Comparison of ENCODE assay signal across 7 cellular contexts in the genomic region with DNA sequence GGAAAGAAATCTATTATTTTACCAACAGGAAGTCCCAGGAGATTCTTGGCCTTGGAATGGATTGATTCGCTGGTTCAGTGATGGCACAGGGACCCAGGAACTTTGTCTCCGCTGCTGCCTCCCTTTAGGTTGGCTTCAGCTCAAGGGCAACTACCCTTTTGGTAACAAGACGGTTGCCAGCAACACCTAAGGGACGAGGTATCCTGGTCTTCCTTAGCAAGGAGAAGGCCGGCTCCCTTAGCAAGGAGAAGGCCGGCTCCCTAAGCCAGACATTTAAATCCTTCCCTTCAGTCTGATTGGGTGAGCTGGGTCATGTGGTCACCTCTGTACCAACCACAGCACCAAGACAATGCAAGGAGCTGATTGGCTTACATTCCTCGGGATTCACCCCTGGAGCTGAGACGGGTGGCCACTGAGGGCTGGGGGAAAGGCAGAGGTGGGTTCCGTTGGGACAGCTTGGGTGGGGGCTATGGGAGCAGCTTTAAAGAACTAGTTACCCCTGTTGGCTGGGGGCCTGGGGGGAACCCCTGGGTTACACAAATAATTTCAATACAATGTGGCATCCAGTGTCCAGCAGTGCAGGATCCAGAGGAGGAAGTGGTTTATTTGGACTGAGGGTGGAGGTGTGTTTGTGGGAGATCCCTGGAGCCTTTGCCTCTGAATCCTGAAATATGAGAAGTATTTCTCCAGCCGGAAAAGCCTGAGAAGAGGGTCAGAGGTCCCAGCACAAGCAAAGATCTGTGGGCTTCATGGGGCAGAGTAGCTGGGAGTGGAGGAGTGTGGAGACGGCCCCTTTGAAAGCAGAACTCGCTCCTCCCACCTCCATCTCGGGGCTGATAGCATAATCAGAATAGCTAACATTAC. TPM values are rescaled to one million over a fixed set of nuclear protein-coding genes. Genes with fewer than 3 reads are reported as not detected.
DNase-seq lines count a peak whose midpoint lies in the region; ATAC-seq and TF ChIP-seq lines count a peak whose summit lies in the region.

No MANE protein-coding gene starts in this region.

- DNase-seq in HuH-7.5 (ENCODE audit: low spot score) = peak; percentile 95
- peak; percentile 59 for DNase-seq in astrocyte of the cerebellum (ENCODE audit: low read depth)
- peak; percentile 70 for DNase-seq in kidney tubule cell (ENCODE audit: low spot score)
- no peak for DNase-seq in thyroid gland
- DNase-seq in stimulated activated CD4-positive, alpha-beta T cell treated with anti-CD3 and anti-CD28 coated beads, Interleukin-1b, Interleukin-23, amount 100 ng/mL, for 48 hours = no peak
- DNase-seq in UCSD-AML1 (lab: John Stamatoyannopoulos, UW; ENCODE audit: unreplicated experiment) = no peak

- no peaks in the 10 kb centered on the region for H3K27me3 ChIP-seq in thyroid gland

- H3K9me3 ChIP-seq in thyroid gland = no peaks in the 10 kb centered on the region

- H3K4me1 ChIP-seq in thyroid gland = peaks cover 0 to 25% of the 10 kb centered on the region in 2 donors

- 53 to 75% methylated on average over 11 to 13 of the region's 13 CpGs for WGBS in thyroid gland, 2 donors

- no peaks in the 10 kb centered on the region for H3K36me3 ChIP-seq in thyroid gland

- in situ Hi-C loops in astrocyte of the cerebellum (cut with HindIII; ENCODE audit: low sequenced_read_pairs) = no loop called here

- ATAC-seq in HG02938 (IDR thresholded peaks at IDR 0.05; ENCODE audit: unreplicated experiment) = no peak

- intact Hi-C loops in thyroid gland (cut with DNase I) = no loop called here

- H3K27ac ChIP-seq in thyroid gland = peak overlapping the region in 2 of 3 donors; percentile 23 to 36

- TF ChIP-seq CTCF in astrocyte of the cerebellum (IDR thresholded peaks at IDR 0.05; ENCODE audit: low read depth, low read length, missing control alignments) (no peak), thyroid gland (IDR thresholded peaks at IDR 0.05) (no peak)

- H3K4me3 ChIP-seq in astrocyte of the cerebellum (ENCODE audit: low read depth, low read length) (no peak overlapping the region), thyroid gland (replicated peaks in 1 of 3) (no peak overlapping the region)

- TF ChIP-seq POLR2A in thyroid gland (IDR thresholded peaks at IDR 0.05) = no peak

RNA-seq across cellular contexts. Expression of gene CLIC4, which starts 20.7 kb away (rescaled TPM):
- total RNA-seq in thyroid gland = 100 to 1,000 TPM in 2 of 4 donors, 10 to 100 TPM in 2; 53.0 to 151 (median 95.3) TPM

Comparison
In these comparisons a context has a peak if more than half of its experiments do, and no peak if none do; other contexts are left out.
1. DNase-seq: peak in HuH-7.5 (single experiment), astrocyte of the cerebellum (single experiment) and kidney tubule cell (single experiment); none in thyroid gland (0 of 2), stimulated activated CD4-positive, alpha-beta T cell treated with anti-CD3 and anti-CD28 coated beads, Interleukin-1b, Interleukin-23, amount 100 ng/mL, for 48 hours (single experiment) and UCSD-AML1 (single experiment).